Comparison of ENCODE assay signal across 23 cellular contexts in the genomic region with DNA sequence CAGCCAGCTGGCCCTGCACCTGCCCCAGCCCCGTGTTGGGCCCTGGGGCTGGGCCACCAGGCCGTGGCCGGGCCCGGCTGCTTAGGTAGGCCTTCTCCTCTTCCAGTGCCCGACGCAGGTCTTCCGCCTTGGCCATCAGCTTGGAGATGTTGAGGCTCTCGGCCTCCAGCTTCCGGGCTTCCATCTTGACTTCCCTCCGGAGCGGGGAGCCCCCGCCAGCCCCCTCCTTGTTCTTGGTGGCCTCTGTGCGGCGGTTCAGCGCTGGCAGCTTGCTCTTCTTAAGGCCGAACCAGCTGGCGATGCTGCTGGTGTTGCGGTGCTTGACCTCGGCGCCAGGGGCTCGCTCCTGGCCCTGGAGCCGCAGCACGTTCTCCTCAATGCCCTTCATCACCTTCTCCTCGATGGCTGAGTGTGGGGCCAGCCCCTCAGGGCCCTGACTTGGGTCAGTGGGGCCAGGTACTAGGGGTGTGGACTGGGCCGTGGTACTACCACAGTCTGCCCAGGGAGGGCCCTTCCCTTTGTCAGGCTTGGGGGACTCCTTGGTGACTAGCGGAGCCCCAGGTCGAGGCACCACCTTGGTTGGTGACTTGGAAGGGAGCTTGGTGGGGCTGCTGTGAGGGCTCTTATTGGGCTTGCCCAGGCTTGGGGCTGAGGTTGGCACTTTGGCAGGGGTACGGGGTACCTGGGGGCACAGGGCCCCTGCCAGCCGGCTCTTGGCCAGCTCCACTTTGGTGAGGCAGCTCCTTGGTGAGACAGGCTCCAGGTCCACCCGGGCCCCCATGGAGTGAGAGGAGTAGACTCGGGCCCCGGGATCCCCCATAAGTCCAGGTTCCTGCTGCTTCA.
"Had no signal": no experiment of that assay in that cellular context is flagged by ENCODE, and none has a peak within 500 bp of the region (broad histone marks: within the 10 kb centered on the region; RNA-seq: fewer than 3 reads in every experiment).

No MANE protein-coding gene starts in this region.

- H3K27me3 ChIP-seq: colonic mucosa, foreskin keratinocyte, thyroid gland had no signal

- FAIRE-seq: islet of Langerhans had no signal

- H3K36me3 ChIP-seq: colonic mucosa had no signal

- H3K9me3 ChIP-seq: colonic mucosa, psoas muscle, thyroid gland had no signal

- H3K27ac ChIP-seq: colonic mucosa, foreskin keratinocyte, psoas muscle, thyroid gland, WERI-Rb-1 had no signal

- H3K4me1 ChIP-seq: colonic mucosa, foreskin keratinocyte, thyroid gland had no signal

- ATAC-seq: activated naive CD8-positive, alpha-beta T cell treated with anti-CD3 and anti-CD28 coated beads, Interleukin-2, amount 50 U/mL, for 24 hours; foreskin keratinocyte; left colon; psoas muscle; stimulated activated memory B cell treated with anti-CD40 and anti-IgM and Interleukin-4, amounts not matched to agents 10 μg/mL and 1 μg/mL and 100 μg/mL, for 72 hours had no signal

- DNase-seq: activated CD4-positive, alpha-beta T cell treated with anti-CD3 and anti-CD28 coated beads for 1 hour; activated CD8-positive, alpha-beta memory T cell treated with anti-CD3 and anti-CD28 coated beads for 24 hours; activated CD8-positive, alpha-beta memory T cell treated with anti-CD3 and anti-CD28 coated beads, Interleukin-2, amount 50 U/mL, for 48 hours; activated effector memory CD4-positive, alpha-beta T cell treated with Interleukin-2 at 50 U/mL for 16 hours; activated naive CD4-positive, alpha-beta T cell treated with anti-CD3 and anti-CD28 coated beads, Interleukin-2, amount 10 ng/mL, durations not matched to agents 7 days and 5 days; activated naive CD8-positive, alpha-beta T cell treated with anti-CD3 and anti-CD28 coated beads, Interleukin-2, amount 50 U/mL, for 24 hours; activated T-cell treated with anti-CD3 and anti-CD28 coated beads, Interleukin-2, amount 50 U/mL, for 48 hours; anterior cingulate cortex; colonic mucosa; endodermal cell; foreskin keratinocyte; glutamatergic neuron; hippocampal formation; left colon; midbrain; stimulated activated CD4-positive, alpha-beta T cell treated with anti-CD3 and anti-CD28 coated beads, Interleukin-4, amount 100 ng/mL, for 4 hours; thyroid gland; WERI-Rb-1 had no signal

- H3K4me2 ChIP-seq: smooth muscle cell had no signal

- H3K4me3 ChIP-seq: colonic mucosa, lung, psoas muscle, smooth muscle cell, thyroid gland had no signal
